ENCODE assay signal across 24 cellular contexts in the genomic region with DNA sequence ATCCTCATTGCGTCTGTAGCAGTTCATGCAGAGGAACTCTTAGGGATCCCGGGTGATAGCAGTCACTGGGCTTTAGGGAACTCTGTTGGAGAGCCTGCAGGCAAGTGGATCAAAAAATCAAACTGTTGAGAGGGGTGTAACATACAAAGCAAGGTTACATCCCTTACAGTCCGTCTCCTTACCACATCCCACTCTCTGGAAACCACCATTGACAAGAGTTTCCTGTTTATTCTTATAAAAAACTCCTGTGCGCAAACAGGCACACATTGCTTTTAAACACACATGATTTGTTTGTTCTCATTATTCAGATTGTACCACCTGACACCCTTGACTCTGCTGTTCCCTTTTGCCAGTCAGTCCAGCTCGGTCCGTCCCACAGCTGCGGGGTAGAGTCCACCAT.
DNase-seq lines count a peak whose midpoint lies in the region; ATAC-seq and TF ChIP-seq lines count a peak whose summit lies in the region.
"Had no signal": no experiment of that assay in that cellular context is flagged by ENCODE, and none has a peak within 500 bp of the region (broad histone marks: within the 10 kb centered on the region; RNA-seq: fewer than 3 reads in every experiment).

No MANE protein-coding gene starts in this region.

- peaks cover 38% of the 10 kb centered on the region for H3K4me1 Mint-ChIP-seq in chondrocyte (ENCODE audit: low read depth)
- H3K4me1 Mint-ChIP-seq: CD4-positive, CD25-positive, alpha-beta regulatory T cell had no signal

- 84% methylated on average over 7 of the region's 7 CpGs for WGBS in suprapubic skin

- TF ChIP-seq CTCF in DOHH2 (IDR thresholded peaks at IDR 0.05; ENCODE audit: low read depth, low read length, poor library complexity, severe bottlenecking), result no peak
- TF ChIP-seq CTCF in OCI-LY1 (IDR thresholded peaks at IDR 0.05; ENCODE audit: low read length), result no peak
- no peak for TF ChIP-seq CTCF in chondrocyte (IDR thresholded peaks at IDR 0.05)
- TF ChIP-seq CTCF in suprapubic skin (IDR thresholded peaks at IDR 0.05), result no peak

- no peak overlapping the region for H3K4me3 Mint-ChIP-seq in chondrocyte (ENCODE audit: unreplicated experiment)
- H3K4me3 Mint-ChIP-seq: B cell; CD4-positive, CD25-positive, alpha-beta regulatory T cell had no signal

- ATAC-seq in GM18907 (IDR thresholded peaks at IDR 0.05; ENCODE audit: unreplicated experiment), result no peak
- ATAC-seq: A549 had no signal

- H3K36me3 Mint-ChIP-seq in chondrocyte (ENCODE audit: low read depth), result peaks cover 3% of the 10 kb centered on the region
- H3K36me3 Mint-ChIP-seq: CD4-positive, CD25-positive, alpha-beta regulatory T cell had no signal

- no peak for TF ChIP-seq EP300 in suprapubic skin (IDR thresholded peaks at IDR 0.05)

- H2AFZ ChIP-seq in OCI-LY1 (ENCODE audit: low read length), result no peak overlapping the region

- H4K20me1 ChIP-seq in DOHH2 (ENCODE audit: control insufficient read depth, insufficient read depth, low read depth, low read length) (no peaks in the 10 kb centered on the region), OCI-LY1 (ENCODE audit: insufficient read depth, low read length) (no peaks in the 10 kb centered on the region)

- peaks cover 2% of the 10 kb centered on the region for H3K9me3 Mint-ChIP-seq in chondrocyte (ENCODE audit: low read depth)

- TF ChIP-seq POLR2A in suprapubic skin (IDR thresholded peaks at IDR 0.05), result no peak

- H3F3A ChIP-seq in DOHH2 (ENCODE audit: control insufficient read depth, insufficient read depth) (peaks cover 54% of the 10 kb centered on the region), OCI-LY1 (ENCODE audit: insufficient read depth, low read length) (peaks cover 6% of the 10 kb centered on the region; the same call in 1 of the 2 replicates)

- peak overlapping the region; percentile 62 for H3K4me3 ChIP-seq in DOHH2 (ENCODE audit: low read length)
- H3K4me3 ChIP-seq in OCI-LY1 (ENCODE audit: low read depth, low read length, poor library complexity, severe bottlenecking), result peak overlapping the region; percentile 2
- no peak overlapping the region for H3K4me3 ChIP-seq in suprapubic skin
- H3K4me3 ChIP-seq: A549, K562, MG63, SJCRH30 had no signal

- intact Hi-C loops in cardiac septum (cut with DNase I), result no loop called here

- H3K9me3 ChIP-seq in DOHH2 (ENCODE audit: control insufficient read depth, insufficient read depth, low read length), result no peaks in the 10 kb centered on the region
- H3K9me3 ChIP-seq in OCI-LY1 (ENCODE audit: low read length), result no peaks in the 10 kb centered on the region
- H3K9me3 ChIP-seq in suprapubic skin, result no peaks in the 10 kb centered on the region
- H3K9me3 ChIP-seq: A549, SJCRH30 had no signal

- peak overlapping the region; percentile 44 for H3K9ac ChIP-seq in OCI-LY1 (ENCODE audit: low read length)

- H3K27me3 ChIP-seq in DOHH2 (ENCODE audit: control insufficient read depth, low read length) (no peaks in the 10 kb centered on the region), OCI-LY1 (ENCODE audit: insufficient read depth, low read length) (no peaks in the 10 kb centered on the region), suprapubic skin (no peaks in the 10 kb centered on the region)
- H3K27me3 ChIP-seq: MG63, SJCRH30 had no signal

- H3K4me2 ChIP-seq in DOHH2 (ENCODE audit: low read length), result peak overlapping the region; percentile 88
- H3K4me2 ChIP-seq in OCI-LY1 (ENCODE audit: low read length), result peak overlapping the region; percentile 63
- H3K4me2 ChIP-seq: A549 had no signal

- H3K27me3 Mint-ChIP-seq in chondrocyte (ENCODE audit: low read depth), result no peaks in the 10 kb centered on the region

- peak overlapping the region; percentile 77 for H3K27ac Mint-ChIP-seq in chondrocyte (ENCODE audit: unreplicated experiment)
- H3K27ac Mint-ChIP-seq: B cell; CD4-positive, CD25-positive, alpha-beta regulatory T cell had no signal

- DNase-seq in chondrocyte (ENCODE audit: low spot score) (no peak), suprapubic skin (ENCODE audit: low spot score in 2 of 2) (no peak), NCI-H187 (lab: John Stamatoyannopoulos, UW) (no peak), NCI-H2171 (lab: John Stamatoyannopoulos, UW) (no peak), cardiac septum (ENCODE audit: low spot score) (no peak)
- DNase-seq: CD4-positive, CD25-positive, alpha-beta regulatory T cell; COR-L47; DND-41; MG63; NCI-H1048; NCI-H1417 treated with DMSO at 0.1 percent for 48 hours; NCI-H1930; NCI-H226; NCI-H524; NCI-H774; NK-92 treated with Interleukin-12 subunit alpha and Interleukin-12 subunit beta, amount 100 ng/mL, for 24 hours; OCI-M1; SJCRH30 had no signal

- H3K36me3 ChIP-seq in DOHH2 (ENCODE audit: control insufficient read depth, low read length), result peaks cover 51% of the 10 kb centered on the region
- peaks cover 42% of the 10 kb centered on the region for H3K36me3 ChIP-seq in OCI-LY1 (ENCODE audit: insufficient read depth, low read length)
- H3K36me3 ChIP-seq in suprapubic skin, result no peaks in the 10 kb centered on the region
- H3K36me3 ChIP-seq: MG63, SJCRH30 had no signal

- H3K4me1 ChIP-seq in DOHH2 (ENCODE audit: control insufficient read depth, low read length) (peaks cover 81% of the 10 kb centered on the region), OCI-LY1 (ENCODE audit: insufficient read depth, low read length, severe bottlenecking) (peaks cover 78% of the 10 kb centered on the region), suprapubic skin (peaks cover 27% of the 10 kb centered on the region)

- H3K27ac ChIP-seq in DOHH2 (ENCODE audit: low read depth, low read length) (peak overlapping the region; percentile 99), OCI-LY1 (ENCODE audit: low read depth, low read length, poor library complexity, severe bottlenecking) (peak overlapping the region; percentile 99), suprapubic skin (peak overlapping the region; percentile 10)
- H3K27ac ChIP-seq: A549, SJCRH30 had no signal

- H3K9me2 ChIP-seq in DOHH2 (replicated peaks; ENCODE audit: control insufficient read depth, low read length), result no peaks in the 10 kb centered on the region
- no peaks in the 10 kb centered on the region for H3K9me2 ChIP-seq in OCI-LY1 (ENCODE audit: low read depth, low read length)

- peaks cover 66% of the 10 kb centered on the region for H3K79me2 ChIP-seq in DOHH2 (ENCODE audit: control insufficient read depth, low read length)
- peaks cover 5% of the 10 kb centered on the region; the same call in 1 of the 2 replicates for H3K79me2 ChIP-seq in OCI-LY1 (ENCODE audit: insufficient read depth, low read length)

Comparison
In these comparisons a context has a peak if more than half of its experiments do, and no peak if none do; other contexts are left out.
1. H3K27ac ChIP-seq: peak in every context shown above with its lines; median percentile 99 in DOHH2; 99 in OCI-LY1; 10 in suprapubic skin.